In genomic region chr22:37491106-37491505, GRCh38 we compare ENCODE assay signal across 1 cellular context.
TF ChIP-seq lines count a peak whose summit lies in the region.

No MANE protein-coding gene starts in this region.

TF ChIP-seq in H1, 55 proteins besides CTCF, POLR2A, EP300 and RAD21:
- no peak for TF ChIP-seq SIN3A (conservative IDR thresholded peaks at IDR 0.05 in 1 of 2, IDR thresholded peaks at IDR 0.05 in 1 of 2; ENCODE audit: low read depth in 1 of 2, low read length in 2 of 2)
- no peak for TF ChIP-seq GABPA (IDR thresholded peaks at IDR 0.05; ENCODE audit: borderline replicate concordance, insufficient read depth, low read length)
- no peak for TF ChIP-seq KDM1A (IDR thresholded peaks at IDR 0.05; ENCODE audit: borderline replicate concordance, low read length)
- no peak for TF ChIP-seq SAP30 (IDR thresholded peaks at IDR 0.05; ENCODE audit: insufficient read depth, insufficient replicate concordance, low read length)
- TF ChIP-seq TBP (IDR thresholded peaks at IDR 0.05; ENCODE audit: low read depth, low read length): no peak
- TF ChIP-seq FOSL1 (IDR thresholded peaks at IDR 0.05; ENCODE audit: insufficient read depth, low read depth, low read length): no peak
- no peak for TF ChIP-seq POU5F1 (IDR thresholded peaks at IDR 0.05; ENCODE audit: low read depth, low read length)
- TF ChIP-seq SUZ12 (IDR thresholded peaks at IDR 0.05; ENCODE audit: low read length): no peak
- no peak for TF ChIP-seq JUND (IDR thresholded peaks at IDR 0.05; ENCODE audit: low read length)
- no peak for TF ChIP-seq GTF2F1 (IDR thresholded peaks at IDR 0.05; ENCODE audit: borderline replicate concordance, low read depth, low read length)
- TF ChIP-seq ATF3 (IDR thresholded peaks at IDR 0.05; ENCODE audit: insufficient read depth, low read depth, low read length): no peak
- TF ChIP-seq MAFK (IDR thresholded peaks at IDR 0.05; ENCODE audit: low read depth, low read length): no peak
- no peak for TF ChIP-seq CREB1 (IDR thresholded peaks at IDR 0.05)
